ENCODE assay signal across 15 cellular contexts in genomic region chr1:53581476-53581875, GRCh38.
DNase-seq lines count a peak whose midpoint lies in the region; ATAC-seq, FAIRE-seq and TF ChIP-seq lines count a peak whose summit lies in the region.
"Had no signal": no experiment of that assay in that cellular context is flagged by ENCODE, and none has a peak within 500 bp of the region (broad histone marks: within the 10 kb centered on the region; RNA-seq: fewer than 3 reads in every experiment).

No MANE protein-coding gene starts in this region.

- H3K27me3 Mint-ChIP-seq in CD8-positive, alpha-beta memory T cell = no peaks in the 10 kb centered on the region
- H3K27me3 Mint-ChIP-seq in glutamatergic neuron (ENCODE audit: unreplicated experiment) = peaks cover under 1% of the 10 kb centered on the region
- H3K27me3 Mint-ChIP-seq in progenitor cell of endocrine pancreas = peaks cover 6% of the 10 kb centered on the region
- H3K27me3 Mint-ChIP-seq: CD4-positive, alpha-beta T cell had no signal

- TF ChIP-seq RAD21 in A549 (conservative IDR thresholded peaks at IDR 0.05 in 1 of 2, IDR thresholded peaks at IDR 0.05 in 1 of 2) = no peak

- peak overlapping the region in 6 of 8 donors; percentile 6 to 91 (median 70) for H3K27ac Mint-ChIP-seq in CD8-positive, alpha-beta memory T cell
- H3K27ac Mint-ChIP-seq in glutamatergic neuron (ENCODE audit: unreplicated experiment) = peak overlapping the region; percentile 13
- H3K27ac Mint-ChIP-seq in progenitor cell of endocrine pancreas = peak overlapping the region; percentile 83
- H3K27ac Mint-ChIP-seq: B cell; CD4-positive, alpha-beta T cell had no signal

- no peak overlapping the region for H3K4me2 ChIP-seq in A549

- no peak for FAIRE-seq in A549 (lab: Jason Lieb, UNC)

- no peaks in the 10 kb centered on the region for H3K9me3 ChIP-seq in A549
- H3K9me3 ChIP-seq in CD8-positive, alpha-beta memory T cell (ENCODE audit: low read length) = no peaks in the 10 kb centered on the region

- H3K4me1 Mint-ChIP-seq in CD8-positive, alpha-beta memory T cell = peaks cover 51 to 63% (median 60%) of the 10 kb centered on the region in 3 donors
- peaks cover 29% of the 10 kb centered on the region for H3K4me1 Mint-ChIP-seq in glutamatergic neuron (ENCODE audit: low read depth, unreplicated experiment)
- H3K4me1 Mint-ChIP-seq in progenitor cell of endocrine pancreas (ENCODE audit: low read depth) = peaks cover 6% of the 10 kb centered on the region
- H3K4me1 Mint-ChIP-seq: B cell had no signal

- no peak for ATAC-seq in A549
- ATAC-seq in GM18867 (IDR thresholded peaks at IDR 0.05; ENCODE audit: unreplicated experiment) = no peak

- no peak for TF ChIP-seq EP300 in A549 (IDR thresholded peaks at IDR 0.05)

- no peaks in the 10 kb centered on the region for H3K4me1 ChIP-seq in A549
- peaks cover 47% of the 10 kb centered on the region for H3K4me1 ChIP-seq in CD8-positive, alpha-beta memory T cell (ENCODE audit: insufficient read depth, low read length)

- POLR2A ChIA-PET in A549 (lab: Yijun Ruan, JAX) = no interaction called here
- POLR2A ChIA-PET in CD8-positive, alpha-beta memory T cell (lab: Charles Lee) = interaction anchor here (0.7 kb wide), 1 partner anchor 19 kb away, joined by 4 read pairs; no protein-coding TSS in a partner anchor

- DNase-seq in A549 (ENCODE audit: low read depth in 1 of 2, low spot score in 1 of 2) (no peak), glutamatergic neuron (no peak), progenitor cell of endocrine pancreas (ENCODE audit: low spot score, unreplicated experiment) (no peak), NCI-H1092 treated with DMSO at 0.1 percent for 48 hours (lab: John Stamatoyannopoulos, UW) (no peak)
- DNase-seq in CD8-positive, alpha-beta memory T cell = no peak
- DNase-seq in stimulated activated CD4-positive, alpha-beta T cell treated with anti-CD3 and anti-CD28 coated beads, Interleukin-4, amount 100 ng/mL, for 4 hours = no peak
- DNase-seq: Calu3, DMS53, H7, NCI-H187 treated with DMSO at 0.1 percent for 48 hours, NCI-H446, SIG-M5 had no signal

- H3K36me3 Mint-ChIP-seq in CD8-positive, alpha-beta memory T cell = no peaks in the 10 kb centered on the region
- H3K36me3 Mint-ChIP-seq in glutamatergic neuron (ENCODE audit: unreplicated experiment) (peaks cover 4% of the 10 kb centered on the region), progenitor cell of endocrine pancreas (ENCODE audit: insufficient read depth) (no peaks in the 10 kb centered on the region)

- no peaks in the 10 kb centered on the region for H3K27me3 ChIP-seq in CD8-positive, alpha-beta memory T cell (ENCODE audit: insufficient read depth, low read length, poor library complexity, severe bottlenecking)

- peak overlapping the region in 5 of 7 donors; percentile 1 to 54 (median 5) for H3K4me3 Mint-ChIP-seq in CD8-positive, alpha-beta memory T cell
- H3K4me3 Mint-ChIP-seq in glutamatergic neuron (ENCODE audit: unreplicated experiment) = no peak overlapping the region
- H3K4me3 Mint-ChIP-seq in progenitor cell of endocrine pancreas (ENCODE audit: low read depth) = no peak overlapping the region
- H3K4me3 Mint-ChIP-seq: B cell; CD4-positive, alpha-beta T cell had no signal

- no peak overlapping the region for H3K4me3 ChIP-seq in A549
- H3K4me3 ChIP-seq in CD8-positive, alpha-beta memory T cell (ENCODE audit: low read length) = no peak overlapping the region

- no peak overlapping the region for H3K27ac ChIP-seq in A549
- no peak overlapping the region for H3K27ac ChIP-seq in CD8-positive, alpha-beta memory T cell (ENCODE audit: low read depth, low read length)

- CTCF ChIA-PET in A549 (lab: Yijun Ruan, JAX) = interaction anchor here (0.6 to 3.9 kb wide), 2 partner anchors 96 to 905 kb away, joined by 3 to 12 read pairs; no protein-coding TSS in a partner anchor
- CTCF ChIA-PET in CD8-positive, alpha-beta memory T cell (lab: Charles Lee) = no interaction called here

- H3K36me3 ChIP-seq in CD8-positive, alpha-beta memory T cell (ENCODE audit: insufficient read depth, low read length) = no peaks in the 10 kb centered on the region

- TF ChIP-seq POLR2A in A549 (IDR thresholded peaks at IDR 0.05; ENCODE audit: low read length) = no peak

- TF ChIP-seq CTCF in A549 (IDR thresholded peaks at IDR 0.05) (no peak), glutamatergic neuron (IDR thresholded peaks at IDR 0.05; ENCODE audit: partially characterized antibody, unreplicated experiment) (no peak), progenitor cell of endocrine pancreas (IDR thresholded peaks at IDR 0.05; ENCODE audit: unreplicated experiment) (no peak)

- no peaks in the 10 kb centered on the region for H3K9me3 Mint-ChIP-seq in CD8-positive, alpha-beta memory T cell
- H3K9me3 Mint-ChIP-seq in glutamatergic neuron (ENCODE audit: unreplicated experiment) (peaks cover 7% of the 10 kb centered on the region), progenitor cell of endocrine pancreas (ENCODE audit: low read depth) (no peaks in the 10 kb centered on the region)
- H3K9me3 Mint-ChIP-seq: CD4-positive, alpha-beta T cell had no signal

- WGBS in A549 (ENCODE audit: missing lambda C conversion rate) = 71% methylated on average over 4 of the region's 4 CpGs

TF ChIP-seq in A549, 52 proteins besides CTCF, POLR2A, EP300 and RAD21:
- no peak for TF ChIP-seq ZC3H11A (IDR thresholded peaks at IDR 0.05)
- TF ChIP-seq ZFP36 (IDR thresholded peaks at IDR 0.05; ENCODE audit: borderline replicate concordance, partially characterized antibody) = peak; percentile 75

Comparison
In these comparisons a context has a peak if more than half of its experiments do, and no peak if none do; other contexts are left out.
1. H3K27ac Mint-ChIP-seq: peak in every context shown above with its lines; median percentile 83 in progenitor cell of endocrine pancreas; 70 in CD8-positive, alpha-beta memory T cell; 13 in glutamatergic neuron.
2. H3K4me3 Mint-ChIP-seq: peak in CD8-positive, alpha-beta memory T cell (5 of 7); none in glutamatergic neuron (single experiment) and progenitor cell of endocrine pancreas (single experiment).